25 cellular contexts compared by ENCODE assay signal in genomic region chr13:113999618-113999910, GRCh38. TPM values are rescaled to one million over a fixed set of nuclear protein-coding genes. Genes with fewer than 3 reads are reported as not detected.
"Had no signal": no experiment of that assay in that cellular context is flagged by ENCODE, and none has a peak within 500 bp of the region (broad histone marks: within the 10 kb centered on the region; RNA-seq: fewer than 3 reads in every experiment).

No MANE protein-coding gene starts in this region.

- H3K4me1 Mint-ChIP-seq: activated B cell treated with CpG ODN at 0.5 μM for 24 hours; activated CD4-positive, alpha-beta T cell treated with anti-CD3 and anti-CD28 coated beads for 36 hours; memory B cell; stimulated activated naive B cell treated with anti-CD40 and anti-IgM and Interleukin-4, amounts not matched to agents 10 μg/mL and 1 μg/mL and 100 μg/mL, for 72 hours had no signal

- H3K9me3 ChIP-seq: right lobe of liver, transverse colon, uterus had no signal

- H3K27ac ChIP-seq: right lobe of liver, transverse colon, uterus had no signal

- H3K9me3 Mint-ChIP-seq: activated B cell treated with CpG ODN at 0.5 μM for 24 hours; activated naive CD8-positive, alpha-beta T cell treated with anti-CD3 and anti-CD28 coated beads for 36 hours; activated T-cell treated with anti-CD3 and anti-CD28 coated beads, Interleukin-2, amount 50 U/mL, for 4 hours; dendritic cell treated with granulocyte-macrophage colony-stimulating factor and Interleukin-4, amounts not matched to agents 40 ng/mL and 50 ng/mL, for 4 days; memory B cell; stimulated activated naive B cell treated with anti-CD40 and anti-IgM and Interleukin-4, amounts not matched to agents 10 μg/mL and 1 μg/mL and 100 μg/mL, for 72 hours had no signal

- H3K4me3 ChIP-seq: right lobe of liver, transverse colon, uterus had no signal

- ATAC-seq: activated CD4-positive, alpha-beta T cell treated with anti-CD3 and anti-CD28 coated beads for 36 hours; activated T-cell treated with anti-CD3 and anti-CD28 coated beads, Interleukin-2, amount 50 U/mL, for 4 hours; right lobe of liver; stimulated activated naive B cell treated with anti-CD40 and anti-IgM and Interleukin-4, amounts not matched to agents 10 μg/mL and 1 μg/mL and 100 μg/mL, for 72 hours; T-helper 17 cell had no signal

- H3K27me3 Mint-ChIP-seq: activated B cell treated with CpG ODN at 0.5 μM for 24 hours; activated CD4-positive, alpha-beta T cell treated with anti-CD3 and anti-CD28 coated beads for 36 hours; activated naive CD8-positive, alpha-beta T cell treated with anti-CD3 and anti-CD28 coated beads for 36 hours; dendritic cell treated with granulocyte-macrophage colony-stimulating factor and Interleukin-4, amounts not matched to agents 40 ng/mL and 50 ng/mL, for 4 days; memory B cell; stimulated activated naive B cell treated with anti-CD40 and anti-IgM and Interleukin-4, amounts not matched to agents 10 μg/mL and 1 μg/mL and 100 μg/mL, for 72 hours; T-helper 17 cell had no signal

- H3K4me1 ChIP-seq: right lobe of liver, uterus had no signal

- H3K27ac Mint-ChIP-seq: activated B cell treated with CpG ODN at 0.5 μM for 24 hours; activated CD4-positive, alpha-beta T cell treated with anti-CD3 and anti-CD28 coated beads for 36 hours; activated naive CD8-positive, alpha-beta T cell treated with anti-CD3 and anti-CD28 coated beads for 36 hours; dendritic cell treated with granulocyte-macrophage colony-stimulating factor and Interleukin-4, amounts not matched to agents 40 ng/mL and 50 ng/mL, for 4 days; stimulated activated naive B cell treated with anti-CD40 and anti-IgM and Interleukin-4, amounts not matched to agents 10 μg/mL and 1 μg/mL and 100 μg/mL, for 72 hours had no signal

- H3K4me3 Mint-ChIP-seq: activated B cell treated with CpG ODN at 0.5 μM for 24 hours; activated CD4-positive, alpha-beta T cell treated with anti-CD3 and anti-CD28 coated beads for 36 hours; activated naive CD8-positive, alpha-beta T cell treated with anti-CD3 and anti-CD28 coated beads for 36 hours; activated T-cell treated with anti-CD3 and anti-CD28 coated beads, Interleukin-2, amount 50 U/mL, for 4 hours; dendritic cell treated with granulocyte-macrophage colony-stimulating factor and Interleukin-4, amounts not matched to agents 40 ng/mL and 50 ng/mL, for 4 days; memory B cell; stimulated activated naive B cell treated with anti-CD40 and anti-IgM and Interleukin-4, amounts not matched to agents 10 μg/mL and 1 μg/mL and 100 μg/mL, for 72 hours had no signal

- DNase-seq: activated B cell treated with CpG ODN at 0.5 μM for 24 hours; activated CD4-positive, alpha-beta T cell treated with anti-CD3 and anti-CD28 coated beads for 36 hours; activated CD4-positive, alpha-beta T cell treated with anti-CD3 and anti-CD28 coated beads, Interleukin-2, amount 50 U/mL, for 4 hours; activated CD8-positive, alpha-beta memory T cell treated with anti-CD3 and anti-CD28 coated beads for 24 hours; activated CD8-positive, alpha-beta memory T cell treated with anti-CD3 and anti-CD28 coated beads, Interleukin-2, amount 50 U/mL, for 4 hours; activated naive CD4-positive, alpha-beta T cell treated with Interleukin-2 at 50 U/mL for 16 hours; activated naive CD8-positive, alpha-beta T cell treated with anti-CD3 and anti-CD28 coated beads for 36 hours; activated T-cell treated with anti-CD3 and anti-CD28 coated beads, Interleukin-2, amount 50 U/mL, for 4 hours; amygdala; effector CD4-positive, alpha-beta T cell; erythroblast; foreskin melanocyte; nucleus accumbens; small intestine; stimulated activated CD4-positive, alpha-beta T cell treated with anti-CD3 and anti-CD28 coated beads, Interleukin-15, amount 100 ng/mL, for 24 hours; stimulated activated naive B cell treated with anti-CD40 and anti-IgM and Interleukin-4, amounts not matched to agents 10 μg/mL and 1 μg/mL and 100 μg/mL, for 72 hours; substantia nigra; SW 1271; T-helper 17 cell; transverse colon; uterus had no signal

- H3K36me3 ChIP-seq: right lobe of liver, transverse colon, uterus had no signal

- H3K27me3 ChIP-seq: right lobe of liver, transverse colon, uterus had no signal

RNA-seq across cellular contexts. Expression of gene C13orf46, which starts 25.7 kb away (rescaled TPM):
- polyA plus RNA-seq: neural cell had no signal
